In the genomic region with DNA sequence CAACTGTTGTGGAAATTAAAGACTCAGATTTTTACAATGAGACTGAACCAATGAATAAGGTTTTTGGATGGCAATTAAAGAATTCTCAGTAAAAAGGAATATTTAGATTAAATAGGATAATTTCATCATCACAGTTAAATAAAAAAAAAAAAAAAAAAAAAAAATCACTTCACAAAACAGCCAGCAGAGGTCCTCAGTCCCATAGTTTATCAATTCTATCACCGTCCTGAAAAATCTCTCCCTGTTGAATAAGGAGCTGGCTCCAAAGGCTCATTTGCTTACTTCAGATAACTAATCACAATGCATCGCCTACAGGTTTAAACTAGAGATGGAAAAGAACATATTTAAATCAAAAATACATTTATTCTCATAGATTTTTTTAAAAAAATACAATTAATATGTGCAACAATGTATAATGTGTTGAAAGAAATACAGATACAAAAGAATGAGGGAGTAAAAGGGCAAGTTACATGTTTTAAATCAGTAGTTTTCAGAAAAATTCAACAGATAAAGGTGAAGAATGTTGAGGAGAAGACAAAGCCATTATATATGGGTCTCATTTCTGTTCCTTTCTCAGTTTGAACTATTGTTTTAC, we compare ENCODE assay signal across 8 cellular contexts.
DNase-seq lines count a peak whose midpoint lies in the region; ATAC-seq, FAIRE-seq and TF ChIP-seq lines count a peak whose summit lies in the region.

No MANE protein-coding gene starts in this region.

- H3K36me3 ChIP-seq in iPS DF 6.9 (ENCODE audit: control insufficient read depth, insufficient read depth, low read length) = no peaks in the 10 kb centered on the region
- H3K36me3 ChIP-seq in upper lobe of left lung = no peaks in the 10 kb centered on the region

- peak; percentile 26; the same call in 1 of the 2 replicates for TF ChIP-seq CTCF in WI38 (IDR thresholded peaks at IDR 0.05; ENCODE audit: low read depth, low read length)
- peak in 5 of 6 experiments; percentile 14 to 47 (median 34) for TF ChIP-seq CTCF in upper lobe of left lung (IDR thresholded peaks at IDR 0.05)

- H3K4me3 ChIP-seq in WI38 (ENCODE audit: low read depth, low read length) (no peak overlapping the region), iPS DF 6.9 (ENCODE audit: low read length) (no peak overlapping the region), upper lobe of left lung (no peak overlapping the region)

- no peaks in the 10 kb centered on the region for H3K27me3 ChIP-seq in iPS DF 6.9 (ENCODE audit: control insufficient read depth, insufficient read depth, low read length)
- H3K27me3 ChIP-seq in upper lobe of left lung = no peaks in the 10 kb centered on the region

- peak; percentile 38 for DNase-seq in ACHN
- DNase-seq in GM18507 (ENCODE audit: extremely low spot score, insufficient read length, low read depth) = no peak
- DNase-seq in NCI-H2029 (lab: John Stamatoyannopoulos, UW) = peak; percentile 39
- peak; percentile 11 for DNase-seq in iPS DF 6.9 (ENCODE audit: low read depth, low spot score)
- DNase-seq in upper lobe of left lung = no peak
- no peak for DNase-seq in GM12891 (ENCODE audit: insufficient read length, low spot score)

- no CpG with 5 or more reads among the region's 2 CpGs for WGBS in iPS DF 6.9 (ENCODE audit: insufficient coverage, insufficient read length)
- 6 to 7% methylated on average over 2 of the region's 2 CpGs for WGBS in upper lobe of left lung, 2 donors

- H3K27ac ChIP-seq in iPS DF 6.9 (ENCODE audit: low read length) (no peak overlapping the region), upper lobe of left lung (no peak overlapping the region)

- in situ Hi-C loops in ACHN (cut with HindIII; ENCODE audit: low pct_ligation_motif_present, low pct_unique_long_range_greater_than_20kb, low sequenced_read_pairs) = no loop called here

- peak in 1 of 2 donors; percentile 68 for ATAC-seq in upper lobe of left lung (ENCODE audit: low FRiP score in 2 of 2)
- ATAC-seq in HG03135 (IDR thresholded peaks at IDR 0.05; ENCODE audit: unreplicated experiment) = no peak

- no peak for TF ChIP-seq POLR2A in upper lobe of left lung (IDR thresholded peaks at IDR 0.05)
- TF ChIP-seq POLR2A in GM12891 (IDR thresholded peaks at IDR 0.05; ENCODE audit: low read depth, low read length) = no peak

- H3K4me1 ChIP-seq in iPS DF 6.9 (ENCODE audit: control insufficient read depth, insufficient read depth, low read length) = no peaks in the 10 kb centered on the region
- H3K4me1 ChIP-seq in upper lobe of left lung = no peaks in the 10 kb centered on the region

- H3K9me3 ChIP-seq in iPS DF 6.9 (ENCODE audit: control insufficient read depth, insufficient read depth, low read length) = no peaks in the 10 kb centered on the region
- no peaks in the 10 kb centered on the region for H3K9me3 ChIP-seq in upper lobe of left lung

- TF ChIP-seq EP300 in upper lobe of left lung (IDR thresholded peaks at IDR 0.05) = no peak

- peak; percentile 74 for FAIRE-seq in GM18507 (lab: Jason Lieb, UNC)
- FAIRE-seq in GM12891 (lab: Jason Lieb, UNC) = no peak

TF ChIP-seq in GM12891, 5 proteins besides CTCF, POLR2A, EP300 and RAD21:
- TF ChIP-seq TAF1 (IDR thresholded peaks at IDR 0.05; ENCODE audit: low read depth, low read length) (no peak), PAX5 (IDR thresholded peaks at IDR 0.05; ENCODE audit: insufficient read depth, low read length, severe bottlenecking) (no peak), POLR2AphosphoS5 (IDR thresholded peaks at IDR 0.05; ENCODE audit: low read depth, low read length) (no peak), POU2F2 (IDR thresholded peaks at IDR 0.05; ENCODE audit: low read depth, low read length) (no peak), SPI1 (IDR thresholded peaks at IDR 0.05; ENCODE audit: low read depth, low read length) (no peak)

Comparison
In these comparisons a context has a peak if more than half of its experiments do, and no peak if none do; other contexts are left out.
1. DNase-seq: peak in ACHN (single experiment), NCI-H2029 (single experiment) and iPS DF 6.9 (single experiment); none in GM18507 (single experiment), upper lobe of left lung (0 of 2) and GM12891 (single experiment).